In genomic region chr15:48516125-48516524, GRCh38 we compare ENCODE assay signal across 17 cellular contexts.
"Had no signal": no experiment of that assay in that cellular context is flagged by ENCODE, and none has a peak within 500 bp of the region (broad histone marks: within the 10 kb centered on the region; RNA-seq: fewer than 3 reads in every experiment).

No MANE protein-coding gene starts in this region.

- DNase-seq: cortex of kidney; dorsolateral prefrontal cortex; effector CD8-positive, alpha-beta T cell; heart right ventricle; kidney glomerular epithelial cell; lower lobe of right lung; mesenchymal stem cell; naive thymus-derived CD4-positive, alpha-beta T cell; nephron progenitor cell; posterior cingulate gyrus; spleen; stimulated activated CD4-positive, alpha-beta T cell treated with anti-CD3 and anti-CD28 coated beads, Interleukin-15, amount 100 ng/mL, for 24 hours; stimulated activated CD4-positive, alpha-beta T cell treated with anti-CD3 and anti-CD28 coated beads, Interleukin-1b, Interleukin-23, amount 100 ng/mL, for 48 hours; stimulated activated CD4-positive, alpha-beta T cell treated with anti-CD3 and anti-CD28 coated beads, Interleukin-4, amount 100 ng/mL, for 4 hours; stimulated activated naive B cell treated with anti-CD40 and anti-IgM and Interleukin-4, amounts not matched to agents 10 μg/mL and 1 μg/mL and 100 μg/mL, for 72 hours; stimulated activated naive CD8-positive, alpha-beta T cell treated with anti-CD3 and anti-CD28 coated beads, Interleukin-15, amount 100 ng/mL, for 72 hours; trophoblast cell had no signal

- ATAC-seq: lower lobe of right lung; naive thymus-derived CD4-positive, alpha-beta T cell; stimulated activated naive B cell treated with anti-CD40 and anti-IgM and Interleukin-4, amounts not matched to agents 10 μg/mL and 1 μg/mL and 100 μg/mL, for 72 hours; stimulated activated naive CD8-positive, alpha-beta T cell treated with anti-CD3 and anti-CD28 coated beads, Interleukin-15, amount 100 ng/mL, for 72 hours had no signal

- H3K9me3 Mint-ChIP-seq: stimulated activated naive B cell treated with anti-CD40 and anti-IgM and Interleukin-4, amounts not matched to agents 10 μg/mL and 1 μg/mL and 100 μg/mL, for 72 hours; stimulated activated naive CD8-positive, alpha-beta T cell treated with anti-CD3 and anti-CD28 coated beads, Interleukin-15, amount 100 ng/mL, for 72 hours had no signal

- H3K27ac Mint-ChIP-seq: naive thymus-derived CD4-positive, alpha-beta T cell; nephron progenitor cell; stimulated activated naive B cell treated with anti-CD40 and anti-IgM and Interleukin-4, amounts not matched to agents 10 μg/mL and 1 μg/mL and 100 μg/mL, for 72 hours; stimulated activated naive CD8-positive, alpha-beta T cell treated with anti-CD3 and anti-CD28 coated beads, Interleukin-15, amount 100 ng/mL, for 72 hours had no signal

- H3K4me1 Mint-ChIP-seq: naive thymus-derived CD4-positive, alpha-beta T cell; stimulated activated naive CD8-positive, alpha-beta T cell treated with anti-CD3 and anti-CD28 coated beads, Interleukin-15, amount 100 ng/mL, for 72 hours had no signal

- H3K36me3 Mint-ChIP-seq: naive thymus-derived CD4-positive, alpha-beta T cell; stimulated activated naive B cell treated with anti-CD40 and anti-IgM and Interleukin-4, amounts not matched to agents 10 μg/mL and 1 μg/mL and 100 μg/mL, for 72 hours had no signal

- H3K4me3 Mint-ChIP-seq: naive thymus-derived CD4-positive, alpha-beta T cell; nephron progenitor cell; stimulated activated naive B cell treated with anti-CD40 and anti-IgM and Interleukin-4, amounts not matched to agents 10 μg/mL and 1 μg/mL and 100 μg/mL, for 72 hours; stimulated activated naive CD8-positive, alpha-beta T cell treated with anti-CD3 and anti-CD28 coated beads, Interleukin-15, amount 100 ng/mL, for 72 hours had no signal

- H3K27me3 Mint-ChIP-seq: stimulated activated naive B cell treated with anti-CD40 and anti-IgM and Interleukin-4, amounts not matched to agents 10 μg/mL and 1 μg/mL and 100 μg/mL, for 72 hours; stimulated activated naive CD8-positive, alpha-beta T cell treated with anti-CD3 and anti-CD28 coated beads, Interleukin-15, amount 100 ng/mL, for 72 hours had no signal
